19 cellular contexts compared by ENCODE assay signal in genomic region chr6:9539231-9539755, GRCh38.
"Had no signal": no experiment of that assay in that cellular context is flagged by ENCODE, and none has a peak within 500 bp of the region (broad histone marks: within the 10 kb centered on the region; RNA-seq: fewer than 3 reads in every experiment).

No MANE protein-coding gene starts in this region.

- H3K4me1 ChIP-seq: foreskin keratinocyte, left lung, right atrium auricular region had no signal

- DNase-seq: activated naive CD4-positive, alpha-beta T cell treated with Interleukin-2 at 50 U/mL for 16 hours; activated T-cell treated with anti-CD3 and anti-CD28 coated beads for 4 hours; anterior cingulate cortex; brain microvascular endothelial cell; effector CD8-positive, alpha-beta T cell; foreskin keratinocyte; immature natural killer cell; left lung; mammary epithelial cell; mucosa of descending colon; naive thymus-derived CD8-positive, alpha-beta T cell; stimulated activated CD4-positive, alpha-beta T cell treated with anti-CD3 and anti-CD28 coated beads, Interleukin-1b, Interleukin-23, amount 100 ng/mL, for 48 hours; stimulated activated naive CD8-positive, alpha-beta T cell treated with anti-CD3 and anti-CD28 coated beads, Interleukin-15, amount 100 ng/mL, for 72 hours; T-cell; T-helper 9 cell had no signal

- H3K27ac ChIP-seq: brain microvascular endothelial cell, foreskin keratinocyte, left lung, right atrium auricular region, thoracic aorta had no signal

- H3K9me3 ChIP-seq: left lung, mucosa of descending colon, right atrium auricular region, thoracic aorta had no signal

- H3K27me3 ChIP-seq: brain microvascular endothelial cell, foreskin keratinocyte, left lung, right atrium auricular region had no signal

- H3K36me3 ChIP-seq: brain microvascular endothelial cell, left lung, right atrium auricular region, thoracic aorta had no signal

- H3K4me3 ChIP-seq: left lung, mucosa of descending colon, right atrium auricular region, thoracic aorta had no signal

- ATAC-seq: activated CD4-positive, CD25-positive, alpha-beta regulatory T cell treated with anti-CD3 and anti-CD28 coated beads, Interleukin-2, amount 50 U/mL, for 24 hours; activated T-helper 17 cell treated with anti-CD3 and anti-CD28 coated beads, Interleukin-2, amount 50 U/mL, for 72 hours; foreskin keratinocyte; left lung; mucosa of descending colon; naive thymus-derived CD8-positive, alpha-beta T cell; stimulated activated naive CD8-positive, alpha-beta T cell treated with anti-CD3 and anti-CD28 coated beads, Interleukin-15, amount 100 ng/mL, for 72 hours; T-cell had no signal
